In the genomic region with DNA sequence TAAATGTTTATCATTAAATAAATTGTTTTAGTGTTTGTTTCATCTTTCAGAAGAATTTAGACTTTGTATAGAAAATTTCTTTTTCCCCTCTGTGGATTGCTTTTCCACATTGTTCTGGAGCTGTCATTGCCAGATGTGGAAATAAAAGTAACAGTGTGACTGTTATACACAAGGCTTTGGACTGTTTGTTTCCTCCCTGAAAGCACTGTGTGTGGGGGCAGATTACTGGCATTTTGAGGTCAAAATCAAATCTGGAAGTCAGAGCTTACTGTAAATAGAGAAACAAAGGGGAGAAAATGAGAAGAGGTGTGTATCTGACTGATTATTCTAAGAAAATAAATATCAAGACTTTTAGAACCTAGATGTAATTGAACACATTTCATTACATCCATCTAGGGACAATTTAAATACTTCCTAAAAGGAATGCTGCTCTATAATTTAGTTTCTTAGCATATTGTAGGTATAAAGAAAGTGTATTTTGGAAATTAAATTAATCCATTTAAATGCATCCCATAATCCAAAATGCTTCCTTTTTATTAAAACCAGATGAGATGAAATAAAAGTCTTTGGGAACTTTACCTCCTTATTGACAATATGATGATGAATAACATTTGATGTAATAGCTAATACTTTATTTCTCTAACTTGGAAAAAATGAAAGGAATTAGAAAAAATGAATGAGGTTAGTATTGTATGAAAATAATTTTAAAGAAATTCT, we compare ENCODE assay signal across 18 cellular contexts. TPM values are rescaled to one million over a fixed set of nuclear protein-coding genes. Genes with fewer than 3 reads are reported as not detected.
A peak's percentile ranks its signal among the peaks of the same experiment; 100 is the strongest.
DNase-seq lines count a peak whose midpoint lies in the region; ATAC-seq, FAIRE-seq and TF ChIP-seq lines count a peak whose summit lies in the region.
"Had no signal": no experiment of that assay in that cellular context is flagged by ENCODE, and none has a peak within 500 bp of the region (broad histone marks: within the 10 kb centered on the region; RNA-seq: fewer than 3 reads in every experiment).

No MANE protein-coding gene starts in this region.

- H3K9me3 ChIP-seq in pancreas: no peaks in the 10 kb centered on the region
- H3K9me3 ChIP-seq: A549, BE2C, Caco-2 had no signal

- peaks cover 0 to 14% (median 0%) of the 10 kb centered on the region in 3 donors for H3K36me3 ChIP-seq in pancreas

- ATAC-seq in pancreas: no peak
- ATAC-seq: A549; CD8-positive, alpha-beta T cell; HepG2 had no signal

- H3K27me3 ChIP-seq in pancreas: no peaks in the 10 kb centered on the region
- H3K27me3 ChIP-seq: BE2C had no signal

- no peak for TF ChIP-seq CTCF in pancreas (IDR thresholded peaks at IDR 0.05)

- DNase-seq in GM19239 (ENCODE audit: insufficient read length, low spot score) (no peak), RCC 7860 (ENCODE audit: low spot score) (no peak), pancreas (no peak), NCI-H2171 treated with DMSO at 0.1 percent for 48 hours (lab: John Stamatoyannopoulos, UW) (no peak), COLO829 (ENCODE audit: low spot score) (no peak), cerebellum (ENCODE audit: low spot score) (no peak)
- DNase-seq: BE2C; Caco-2; CD8-positive, alpha-beta T cell; HCEC 1CT; HFFc6 had no signal

- peak; percentile 75 for FAIRE-seq in GM19239 (lab: Jason Lieb, UNC)
- FAIRE-seq in RCC 7860 (lab: Jason Lieb, UNC): peak; percentile 60
- FAIRE-seq in endometrium (lab: Jason Lieb, UNC): peak; percentile 93
- peak; percentile 79 for FAIRE-seq in pancreas (lab: Jason Lieb, UNC)
- FAIRE-seq: A549, GM12891, H1, HepG2, HTR-8/SVneo had no signal

- no peak overlapping the region for H3K4me3 ChIP-seq in pancreas
- H3K4me3 ChIP-seq: A549 had no signal

- H3K27ac ChIP-seq in pancreas: no peak overlapping the region
- H3K27ac ChIP-seq: A549, C4-2B had no signal

- H3K4me1 ChIP-seq in pancreas: no peaks in the 10 kb centered on the region
- H3K4me1 ChIP-seq: A549, BE2C had no signal

- intact Hi-C loops in pancreas (cut with DNase I): no loop called here

RNA-seq across cellular contexts. Expression of a gene that starts 52.0 kb away (rescaled TPM):
- total RNA-seq in pancreas: 10 to 100 TPM; 13.6 to 21.4 (median 17.6) TPM
- 1 to 10 TPM; 2.4 to 7.7 TPM for polyA plus RNA-seq in pancreas
- total RNA-seq in cerebellum: 146 TPM
